In genomic region chr5:25160851-25161348, GRCh38 we compare ENCODE assay signal across 1 cellular context.
TF ChIP-seq lines count a peak whose summit lies in the region.

No MANE protein-coding gene starts in this region.

TF ChIP-seq in GM23338, 12 proteins besides CTCF, POLR2A, EP300 and RAD21 (continued from another document):
- TF ChIP-seq REST (IDR thresholded peaks at IDR 0.05; ENCODE audit: unreplicated experiment) = no peak
